1 cellular context compared by ENCODE assay signal in the genomic region with DNA sequence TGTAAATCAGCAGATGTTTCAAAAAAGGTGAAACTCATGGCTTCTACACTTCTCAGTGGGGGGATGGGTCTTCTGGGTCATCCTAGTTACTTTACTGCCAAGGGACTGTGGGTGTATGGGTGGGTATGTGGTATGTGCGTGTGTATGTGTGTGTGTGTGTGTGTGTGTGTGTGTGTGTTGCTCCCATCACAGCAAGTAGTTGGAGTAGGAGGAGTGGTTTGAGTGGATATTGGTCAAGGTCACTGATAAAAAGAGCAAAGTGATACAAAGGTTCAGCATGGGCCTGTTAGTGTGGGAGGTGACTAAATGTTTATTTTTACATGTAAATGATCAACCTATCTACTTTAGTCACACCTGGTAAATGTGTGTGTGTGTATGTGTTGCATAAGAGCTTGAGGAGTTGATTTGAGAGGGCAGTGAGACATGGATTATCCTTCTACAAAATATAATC.
TF ChIP-seq lines count a peak whose summit lies in the region.

No MANE protein-coding gene starts in this region.

TF ChIP-seq in HepG2, 621 proteins besides CTCF, POLR2A, EP300 and RAD21 (continued from another document and continues in another):
- TF ChIP-seq, protein P1, sequence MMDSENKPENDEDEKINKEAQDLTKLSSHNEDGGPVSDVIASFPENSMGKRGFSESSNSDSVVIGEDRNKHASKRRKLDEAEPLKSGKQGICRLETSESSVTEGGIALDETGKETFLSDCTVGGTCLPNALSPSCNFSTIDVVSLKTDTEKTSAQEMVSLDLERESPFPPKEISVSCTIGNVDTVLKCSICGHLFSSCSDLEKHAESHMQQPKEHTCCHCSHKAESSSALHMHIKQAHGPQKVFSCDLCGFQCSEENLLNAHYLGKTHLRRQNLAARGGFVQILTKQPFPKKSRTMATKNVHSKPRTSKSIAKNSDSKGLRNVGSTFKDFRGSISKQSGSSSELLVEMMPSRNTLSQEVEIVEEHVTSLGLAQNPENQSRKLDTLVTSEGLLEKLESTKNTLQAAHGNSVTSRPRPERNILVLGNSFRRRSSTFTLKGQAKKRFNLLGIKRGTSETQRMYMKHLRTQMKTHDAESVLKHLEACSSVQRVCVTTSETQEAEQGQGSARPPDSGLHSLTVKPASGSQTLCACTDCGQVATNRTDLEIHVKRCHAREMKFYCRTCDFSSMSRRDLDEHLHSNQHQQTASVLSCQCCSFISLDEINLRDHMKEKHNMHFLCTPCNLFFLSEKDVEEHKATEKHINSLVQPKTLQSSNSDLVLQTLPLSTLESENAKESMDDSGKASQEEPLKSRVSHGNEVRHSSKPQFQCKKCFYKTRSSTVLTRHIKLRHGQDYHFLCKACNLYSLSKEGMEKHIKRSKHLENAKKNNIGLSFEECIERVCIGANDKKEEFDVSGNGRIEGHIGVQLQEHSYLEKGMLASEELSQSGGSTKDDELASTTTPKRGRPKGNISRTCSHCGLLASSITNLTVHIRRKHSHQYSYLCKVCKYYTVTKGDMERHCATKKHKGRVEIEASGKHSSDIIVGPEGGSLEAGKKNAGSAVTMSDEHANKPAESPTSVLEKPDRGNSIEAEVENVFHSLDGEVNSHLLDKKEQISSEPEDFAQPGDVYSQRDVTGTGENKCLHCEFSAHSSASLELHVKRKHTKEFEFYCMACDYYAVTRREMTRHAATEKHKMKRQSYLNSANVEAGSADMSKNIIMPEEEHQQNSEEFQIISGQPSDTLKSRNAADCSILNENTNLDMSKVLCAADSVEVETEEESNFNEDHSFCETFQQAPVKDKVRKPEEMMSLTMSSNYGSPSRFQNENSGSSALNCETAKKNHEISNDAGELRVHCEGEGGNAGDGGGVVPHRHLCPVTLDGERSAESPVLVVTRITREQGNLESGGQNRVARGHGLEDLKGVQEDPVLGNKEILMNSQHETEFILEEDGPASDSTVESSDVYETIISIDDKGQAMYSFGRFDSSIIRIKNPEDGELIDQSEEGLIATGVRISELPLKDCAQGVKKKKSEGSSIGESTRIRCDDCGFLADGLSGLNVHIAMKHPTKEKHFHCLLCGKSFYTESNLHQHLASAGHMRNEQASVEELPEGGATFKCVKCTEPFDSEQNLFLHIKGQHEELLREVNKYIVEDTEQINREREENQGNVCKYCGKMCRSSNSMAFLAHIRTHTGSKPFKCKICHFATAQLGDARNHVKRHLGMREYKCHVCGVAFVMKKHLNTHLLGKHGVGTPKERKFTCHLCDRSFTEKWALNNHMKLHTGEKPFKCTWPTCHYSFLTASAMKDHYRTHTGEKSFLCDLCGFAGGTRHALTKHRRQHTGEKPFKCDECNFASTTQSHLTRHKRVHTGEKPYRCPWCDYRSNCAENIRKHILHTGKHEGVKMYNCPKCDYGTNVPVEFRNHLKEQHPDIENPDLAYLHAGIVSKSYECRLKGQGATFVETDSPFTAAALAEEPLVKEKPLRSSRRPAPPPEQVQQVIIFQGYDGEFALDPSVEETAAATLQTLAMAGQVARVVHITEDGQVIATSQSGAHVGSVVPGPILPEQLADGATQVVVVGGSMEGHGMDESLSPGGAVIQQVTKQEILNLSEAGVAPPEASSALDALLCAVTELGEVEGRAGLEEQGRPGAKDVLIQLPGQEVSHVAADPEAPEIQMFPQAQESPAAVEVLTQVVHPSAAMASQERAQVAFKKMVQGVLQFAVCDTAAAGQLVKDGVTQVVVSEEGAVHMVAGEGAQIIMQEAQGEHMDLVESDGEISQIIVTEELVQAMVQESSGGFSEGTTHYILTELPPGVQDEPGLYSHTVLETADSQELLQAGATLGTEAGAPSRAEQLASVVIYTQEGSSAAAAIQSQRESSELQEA (CRISPR knock-in tag; IDR thresholded peaks at IDR 0.05; ENCODE audit: not compliant biosample characterization): no peak
- no peak for TF ChIP-seq SNRNP70 (IDR thresholded peaks at IDR 0.05; ENCODE audit: low read depth, low read length)
- peak; percentile 65; the same call in 1 of the 2 replicates for TF ChIP-seq POGZ (CRISPR knock-in tag; IDR thresholded peaks at IDR 0.05)
- no peak for TF ChIP-seq ZNF12 (CRISPR knock-in tag; IDR thresholded peaks at IDR 0.05)
- no peak for TF ChIP-seq ZNF44 (CRISPR knock-in tag; IDR thresholded peaks at IDR 0.05)
- TF ChIP-seq PAWR (CRISPR knock-in tag; IDR thresholded peaks at IDR 0.05; ENCODE audit: borderline replicate concordance): no peak
- no peak for TF ChIP-seq ZNF17 (CRISPR knock-in tag; IDR thresholded peaks at IDR 0.05)
- TF ChIP-seq, protein P2, sequence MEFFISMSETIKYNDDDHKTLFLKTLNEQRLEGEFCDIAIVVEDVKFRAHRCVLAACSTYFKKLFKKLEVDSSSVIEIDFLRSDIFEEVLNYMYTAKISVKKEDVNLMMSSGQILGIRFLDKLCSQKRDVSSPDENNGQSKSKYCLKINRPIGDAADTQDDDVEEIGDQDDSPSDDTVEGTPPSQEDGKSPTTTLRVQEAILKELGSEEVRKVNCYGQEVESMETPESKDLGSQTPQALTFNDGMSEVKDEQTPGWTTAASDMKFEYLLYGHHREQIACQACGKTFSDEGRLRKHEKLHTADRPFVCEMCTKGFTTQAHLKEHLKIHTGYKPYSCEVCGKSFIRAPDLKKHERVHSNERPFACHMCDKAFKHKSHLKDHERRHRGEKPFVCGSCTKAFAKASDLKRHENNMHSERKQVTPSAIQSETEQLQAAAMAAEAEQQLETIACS (CRISPR knock-in tag; IDR thresholded peaks at IDR 0.05): no peak
- TF ChIP-seq ZNF138 (CRISPR knock-in tag; IDR thresholded peaks at IDR 0.05; ENCODE audit: low read depth): no peak
- TF ChIP-seq ZNF761 (CRISPR knock-in tag; conservative IDR thresholded peaks at IDR 0.05): no peak
- TF ChIP-seq ZNF839 (CRISPR knock-in tag; IDR thresholded peaks at IDR 0.05; ENCODE audit: borderline replicate concordance): no peak
- TF ChIP-seq, protein P3, sequence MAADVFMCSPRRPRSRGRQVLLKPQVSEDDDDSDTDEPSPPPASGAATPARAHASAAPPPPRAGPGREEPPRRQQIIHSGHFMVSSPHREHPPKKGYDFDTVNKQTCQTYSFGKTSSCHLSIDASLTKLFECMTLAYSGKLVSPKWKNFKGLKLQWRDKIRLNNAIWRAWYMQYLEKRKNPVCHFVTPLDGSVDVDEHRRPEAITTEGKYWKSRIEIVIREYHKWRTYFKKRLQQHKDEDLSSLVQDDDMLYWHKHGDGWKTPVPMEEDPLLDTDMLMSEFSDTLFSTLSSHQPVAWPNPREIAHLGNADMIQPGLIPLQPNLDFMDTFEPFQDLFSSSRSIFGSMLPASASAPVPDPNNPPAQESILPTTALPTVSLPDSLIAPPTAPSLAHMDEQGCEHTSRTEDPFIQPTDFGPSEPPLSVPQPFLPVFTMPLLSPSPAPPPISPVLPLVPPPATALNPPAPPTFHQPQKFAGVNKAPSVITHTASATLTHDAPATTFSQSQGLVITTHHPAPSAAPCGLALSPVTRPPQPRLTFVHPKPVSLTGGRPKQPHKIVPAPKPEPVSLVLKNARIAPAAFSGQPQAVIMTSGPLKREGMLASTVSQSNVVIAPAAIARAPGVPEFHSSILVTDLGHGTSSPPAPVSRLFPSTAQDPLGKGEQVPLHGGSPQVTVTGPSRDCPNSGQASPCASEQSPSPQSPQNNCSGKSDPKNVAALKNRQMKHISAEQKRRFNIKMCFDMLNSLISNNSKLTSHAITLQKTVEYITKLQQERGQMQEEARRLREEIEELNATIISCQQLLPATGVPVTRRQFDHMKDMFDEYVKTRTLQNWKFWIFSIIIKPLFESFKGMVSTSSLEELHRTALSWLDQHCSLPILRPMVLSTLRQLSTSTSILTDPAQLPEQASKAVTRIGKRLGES (CRISPR knock-in tag; IDR thresholded peaks at IDR 0.05; ENCODE audit: borderline replicate concordance): no peak
- peak; percentile 88; the same call in 1 of the 2 replicates for TF ChIP-seq ZNF292 (CRISPR knock-in tag; IDR thresholded peaks at IDR 0.05; ENCODE audit: borderline replicate concordance, low read depth)
- TF ChIP-seq TRIM24 (CRISPR knock-in tag; IDR thresholded peaks at IDR 0.05): no peak
- no peak for TF ChIP-seq NFKBIZ (CRISPR knock-in tag; IDR thresholded peaks at IDR 0.05)
- TF ChIP-seq ZNF570 (CRISPR knock-in tag; IDR thresholded peaks at IDR 0.05; ENCODE audit: borderline replicate concordance): no peak
- TF ChIP-seq, protein P4, sequence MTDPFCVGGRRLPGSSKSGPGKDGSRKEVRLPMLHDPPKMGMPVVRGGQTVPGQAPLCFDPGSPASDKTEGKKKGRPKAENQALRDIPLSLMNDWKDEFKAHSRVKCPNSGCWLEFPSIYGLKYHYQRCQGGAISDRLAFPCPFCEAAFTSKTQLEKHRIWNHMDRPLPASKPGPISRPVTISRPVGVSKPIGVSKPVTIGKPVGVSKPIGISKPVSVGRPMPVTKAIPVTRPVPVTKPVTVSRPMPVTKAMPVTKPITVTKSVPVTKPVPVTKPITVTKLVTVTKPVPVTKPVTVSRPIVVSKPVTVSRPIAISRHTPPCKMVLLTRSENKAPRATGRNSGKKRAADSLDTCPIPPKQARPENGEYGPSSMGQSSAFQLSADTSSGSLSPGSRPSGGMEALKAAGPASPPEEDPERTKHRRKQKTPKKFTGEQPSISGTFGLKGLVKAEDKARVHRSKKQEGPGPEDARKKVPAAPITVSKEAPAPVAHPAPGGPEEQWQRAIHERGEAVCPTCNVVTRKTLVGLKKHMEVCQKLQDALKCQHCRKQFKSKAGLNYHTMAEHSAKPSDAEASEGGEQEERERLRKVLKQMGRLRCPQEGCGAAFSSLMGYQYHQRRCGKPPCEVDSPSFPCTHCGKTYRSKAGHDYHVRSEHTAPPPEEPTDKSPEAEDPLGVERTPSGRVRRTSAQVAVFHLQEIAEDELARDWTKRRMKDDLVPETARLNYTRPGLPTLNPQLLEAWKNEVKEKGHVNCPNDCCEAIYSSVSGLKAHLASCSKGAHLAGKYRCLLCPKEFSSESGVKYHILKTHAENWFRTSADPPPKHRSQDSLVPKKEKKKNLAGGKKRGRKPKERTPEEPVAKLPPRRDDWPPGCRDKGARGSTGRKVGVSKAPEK (CRISPR knock-in tag; IDR thresholded peaks at IDR 0.05; ENCODE audit: borderline replicate concordance): peak; percentile 63; the same call in 1 of the 2 replicates
- TF ChIP-seq ZNF629 (CRISPR knock-in tag; conservative IDR thresholded peaks at IDR 0.05): no peak
- TF ChIP-seq ZFP41 (CRISPR knock-in tag; IDR thresholded peaks at IDR 0.05; ENCODE audit: borderline replicate concordance): no peak
- TF ChIP-seq, protein P5, sequence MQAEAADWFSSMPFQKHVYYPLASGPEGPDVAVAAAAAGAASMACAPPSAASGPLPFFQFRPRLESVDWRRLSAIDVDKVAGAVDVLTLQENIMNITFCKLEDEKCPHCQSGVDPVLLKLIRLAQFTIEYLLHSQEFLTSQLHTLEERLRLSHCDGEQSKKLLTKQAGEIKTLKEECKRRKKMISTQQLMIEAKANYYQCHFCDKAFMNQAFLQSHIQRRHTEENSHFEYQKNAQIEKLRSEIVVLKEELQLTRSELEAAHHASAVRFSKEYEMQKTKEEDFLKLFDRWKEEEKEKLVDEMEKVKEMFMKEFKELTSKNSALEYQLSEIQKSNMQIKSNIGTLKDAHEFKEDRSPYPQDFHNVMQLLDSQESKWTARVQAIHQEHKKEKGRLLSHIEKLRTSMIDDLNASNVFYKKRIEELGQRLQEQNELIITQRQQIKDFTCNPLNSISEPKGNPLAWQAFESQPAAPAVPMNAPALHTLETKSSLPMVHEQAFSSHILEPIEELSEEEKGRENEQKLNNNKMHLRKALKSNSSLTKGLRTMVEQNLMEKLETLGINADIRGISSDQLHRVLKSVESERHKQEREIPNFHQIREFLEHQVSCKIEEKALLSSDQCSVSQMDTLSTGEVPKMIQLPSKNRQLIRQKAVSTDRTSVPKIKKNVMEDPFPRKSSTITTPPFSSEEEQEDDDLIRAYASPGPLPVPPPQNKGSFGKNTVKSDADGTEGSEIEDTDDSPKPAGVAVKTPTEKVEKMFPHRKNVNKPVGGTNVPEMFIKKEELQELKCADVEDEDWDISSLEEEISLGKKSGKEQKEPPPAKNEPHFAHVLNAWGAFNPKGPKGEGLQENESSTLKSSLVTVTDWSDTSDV (CRISPR knock-in tag; IDR thresholded peaks at IDR 0.05): no peak
- TF ChIP-seq ZFX (CRISPR knock-in tag; IDR thresholded peaks at IDR 0.05; ENCODE audit: low read depth): peak; percentile 44; the same call in 1 of the 2 replicates
- TF ChIP-seq POLR2AphosphoS2 (IDR thresholded peaks at IDR 0.05; ENCODE audit: low read depth, low read length): no peak
- TF ChIP-seq DR1 (CRISPR knock-in tag; IDR thresholded peaks at IDR 0.05): no peak
- no peak for TF ChIP-seq ZNF496 (CRISPR knock-in tag; IDR thresholded peaks at IDR 0.05; ENCODE audit: insufficient replicate concordance)
- TF ChIP-seq NFIB (CRISPR knock-in tag; IDR thresholded peaks at IDR 0.05; ENCODE audit: borderline replicate concordance): no peak
- no peak for TF ChIP-seq RBM39 (IDR thresholded peaks at IDR 0.05; ENCODE audit: low read depth, low read length, poor library complexity, severe bottlenecking)
- no peak for TF ChIP-seq DNMT1 (CRISPR knock-in tag; IDR thresholded peaks at IDR 0.05)
- TF ChIP-seq SMAD9 (CRISPR knock-in tag; IDR thresholded peaks at IDR 0.05): no peak
- TF ChIP-seq, protein P6, sequence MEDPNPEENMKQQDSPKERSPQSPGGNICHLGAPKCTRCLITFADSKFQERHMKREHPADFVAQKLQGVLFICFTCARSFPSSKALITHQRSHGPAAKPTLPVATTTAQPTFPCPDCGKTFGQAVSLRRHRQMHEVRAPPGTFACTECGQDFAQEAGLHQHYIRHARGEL (CRISPR knock-in tag; IDR thresholded peaks at IDR 0.05): no peak
- TF ChIP-seq ZNF883 (CRISPR knock-in tag; IDR thresholded peaks at IDR 0.05; ENCODE audit: not compliant biosample characterization): no peak
- no peak for TF ChIP-seq NAIF1 (CRISPR knock-in tag; IDR thresholded peaks at IDR 0.05; ENCODE audit: borderline replicate concordance)
- no peak for TF ChIP-seq RELA (CRISPR knock-in tag; IDR thresholded peaks at IDR 0.05)
- TF ChIP-seq CBFB (CRISPR knock-in tag; IDR thresholded peaks at IDR 0.05): no peak
- TF ChIP-seq, protein P7, sequence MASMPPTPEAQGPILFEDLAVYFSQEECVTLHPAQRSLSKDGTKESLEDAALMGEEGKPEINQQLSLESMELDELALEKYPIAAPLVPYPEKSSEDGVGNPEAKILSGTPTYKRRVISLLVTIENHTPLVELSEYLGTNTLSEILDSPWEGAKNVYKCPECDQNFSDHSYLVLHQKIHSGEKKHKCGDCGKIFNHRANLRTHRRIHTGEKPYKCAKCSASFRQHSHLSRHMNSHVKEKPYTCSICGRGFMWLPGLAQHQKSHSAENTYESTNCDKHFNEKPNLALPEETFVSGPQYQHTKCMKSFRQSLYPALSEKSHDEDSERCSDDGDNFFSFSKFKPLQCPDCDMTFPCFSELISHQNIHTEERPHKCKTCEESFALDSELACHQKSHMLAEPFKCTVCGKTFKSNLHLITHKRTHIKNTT (CRISPR knock-in tag; IDR thresholded peaks at IDR 0.05): no peak
- TF ChIP-seq ZBTB3 (CRISPR knock-in tag; IDR thresholded peaks at IDR 0.05; ENCODE audit: borderline replicate concordance, low read depth): 0 out of 2 replicates have a peak, but pooled peaks have one; percentile 39
- TF ChIP-seq CENPX (CRISPR knock-in tag; IDR thresholded peaks at IDR 0.05): no peak
- TF ChIP-seq SMAD1 (CRISPR knock-in tag; IDR thresholded peaks at IDR 0.05; ENCODE audit: borderline replicate concordance, low read depth): no peak
